ENCODE assay signal across 15 cellular contexts in the genomic region with DNA sequence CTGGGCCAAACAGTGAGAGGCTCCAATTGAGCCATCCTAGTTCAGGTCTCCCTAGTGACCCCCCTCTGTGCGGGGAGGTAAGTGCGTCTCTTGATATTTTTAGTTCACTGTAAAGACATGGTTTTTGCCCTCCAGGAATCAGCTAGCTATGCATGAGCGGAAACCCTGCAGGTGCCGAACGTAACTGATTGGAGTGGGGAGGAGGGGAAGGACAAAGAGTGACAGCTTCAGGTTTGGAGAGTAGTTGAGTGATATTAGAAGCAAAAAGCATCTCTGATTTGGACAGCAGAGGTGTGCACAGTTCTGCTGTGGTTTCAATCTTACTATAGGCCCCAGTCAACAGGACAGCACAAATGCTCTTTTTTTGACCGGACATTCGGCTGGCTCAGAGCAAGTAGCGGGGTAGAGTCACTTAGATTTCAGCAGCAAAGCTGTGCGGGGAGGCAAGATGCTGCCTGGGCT. TPM values are rescaled to one million over a fixed set of nuclear protein-coding genes. Genes with fewer than 3 reads are reported as not detected.
DNase-seq lines count a peak whose midpoint lies in the region; ATAC-seq and TF ChIP-seq lines count a peak whose summit lies in the region.
"Had no signal": no experiment of that assay in that cellular context is flagged by ENCODE, and none has a peak within 500 bp of the region (broad histone marks: within the 10 kb centered on the region; RNA-seq: fewer than 3 reads in every experiment).

No MANE protein-coding gene starts in this region.

- intact Hi-C loops in dorsolateral prefrontal cortex (cut with DNase I): no loop called here

- H4K20me1 ChIP-seq in DOHH2 (ENCODE audit: control insufficient read depth, insufficient read depth, low read depth, low read length): no peaks in the 10 kb centered on the region

- TF ChIP-seq CTCF in DOHH2 (IDR thresholded peaks at IDR 0.05; ENCODE audit: low read depth, low read length, poor library complexity, severe bottlenecking) (no peak), dorsolateral prefrontal cortex (IDR thresholded peaks at IDR 0.05 in 54 of 56, conservative IDR thresholded peaks at IDR 0.05 in 2 of 56; ENCODE audit: low read depth in 1 of 56, partially characterized antibody in 56 of 56) (no peak)

- H3F3A ChIP-seq in DOHH2 (ENCODE audit: control insufficient read depth, insufficient read depth): no peaks in the 10 kb centered on the region

- peak; percentile 34 for ATAC-seq in GM21423 (IDR thresholded peaks at IDR 0.05; ENCODE audit: unreplicated experiment)
- no peak for ATAC-seq in HG02938 (IDR thresholded peaks at IDR 0.05; ENCODE audit: unreplicated experiment)
- no peak for ATAC-seq in GM18519 (IDR thresholded peaks at IDR 0.05; ENCODE audit: low FRiP score, unreplicated experiment)
- ATAC-seq: gastroesophageal sphincter had no signal

- H3K4me3 ChIP-seq in DOHH2 (ENCODE audit: low read length) (no peak overlapping the region), dorsolateral prefrontal cortex (no peak overlapping the region)
- H3K4me3 ChIP-seq: gastroesophageal sphincter had no signal

- H3K27ac ChIP-seq in DOHH2 (ENCODE audit: low read depth, low read length) (no peak overlapping the region), dorsolateral prefrontal cortex (no peak overlapping the region)
- H3K27ac ChIP-seq: gastroesophageal sphincter had no signal

- peak overlapping the region; percentile 23; the same call in 1 of the 2 replicates for H3K4me2 ChIP-seq in DOHH2 (ENCODE audit: low read length)

- DNase-seq in NCI-H187 treated with DMSO at 0.1 percent for 48 hours (lab: John Stamatoyannopoulos, UW) (peak; percentile 87), iPS-NIHi11 (ENCODE audit: low spot score) (peak; percentile 44), dorsolateral prefrontal cortex (no peak), NCI-H226 (no peak)
- DNase-seq: activated CD4-positive, alpha-beta T cell treated with anti-CD3 and anti-CD28 coated beads for 1 hour; activated naive CD4-positive, alpha-beta T cell treated with anti-CD3 and anti-CD28 coated beads, Interleukin-2, amount 50 U/mL, for 16 hours; midbrain; MM.1S; NCI-H524 treated with DMSO at 0.1 percent for 48 hours; small intestine had no signal

- H3K79me2 ChIP-seq in DOHH2 (ENCODE audit: control insufficient read depth, low read length): no peaks in the 10 kb centered on the region

- no peaks in the 10 kb centered on the region for H3K9me3 ChIP-seq in DOHH2 (ENCODE audit: control insufficient read depth, insufficient read depth, low read length)
- H3K9me3 ChIP-seq: gastroesophageal sphincter had no signal

- H3K36me3 ChIP-seq in DOHH2 (ENCODE audit: control insufficient read depth, low read length): no peaks in the 10 kb centered on the region

- no peaks in the 10 kb centered on the region for H3K27me3 ChIP-seq in DOHH2 (ENCODE audit: control insufficient read depth, low read length)
- no peaks in the 10 kb centered on the region for H3K27me3 ChIP-seq in dorsolateral prefrontal cortex
- H3K27me3 ChIP-seq: gastroesophageal sphincter had no signal

- H3K9me2 ChIP-seq in DOHH2 (replicated peaks; ENCODE audit: control insufficient read depth, low read length): no peaks in the 10 kb centered on the region

- peaks cover 18% of the 10 kb centered on the region for H3K4me1 ChIP-seq in DOHH2 (ENCODE audit: control insufficient read depth, low read length)
- H3K4me1 ChIP-seq: gastroesophageal sphincter had no signal

RNA-seq across cellular contexts. Expression of a gene that starts 31.8 kb away (rescaled TPM):
- total RNA-seq in dorsolateral prefrontal cortex: 10 to 100 TPM; 18.2 to 52.1 (median 27.5) TPM

Comparison
In these comparisons a context has a peak if more than half of its experiments do, and no peak if none do; other contexts are left out.
1. DNase-seq: peak in NCI-H187 treated with DMSO at 0.1 percent for 48 hours (single experiment) and iPS-NIHi11 (single experiment); none in dorsolateral prefrontal cortex (0 of 10) and NCI-H226 (single experiment).